Comparison of ENCODE assay signal across 8 cellular contexts in the genomic region with DNA sequence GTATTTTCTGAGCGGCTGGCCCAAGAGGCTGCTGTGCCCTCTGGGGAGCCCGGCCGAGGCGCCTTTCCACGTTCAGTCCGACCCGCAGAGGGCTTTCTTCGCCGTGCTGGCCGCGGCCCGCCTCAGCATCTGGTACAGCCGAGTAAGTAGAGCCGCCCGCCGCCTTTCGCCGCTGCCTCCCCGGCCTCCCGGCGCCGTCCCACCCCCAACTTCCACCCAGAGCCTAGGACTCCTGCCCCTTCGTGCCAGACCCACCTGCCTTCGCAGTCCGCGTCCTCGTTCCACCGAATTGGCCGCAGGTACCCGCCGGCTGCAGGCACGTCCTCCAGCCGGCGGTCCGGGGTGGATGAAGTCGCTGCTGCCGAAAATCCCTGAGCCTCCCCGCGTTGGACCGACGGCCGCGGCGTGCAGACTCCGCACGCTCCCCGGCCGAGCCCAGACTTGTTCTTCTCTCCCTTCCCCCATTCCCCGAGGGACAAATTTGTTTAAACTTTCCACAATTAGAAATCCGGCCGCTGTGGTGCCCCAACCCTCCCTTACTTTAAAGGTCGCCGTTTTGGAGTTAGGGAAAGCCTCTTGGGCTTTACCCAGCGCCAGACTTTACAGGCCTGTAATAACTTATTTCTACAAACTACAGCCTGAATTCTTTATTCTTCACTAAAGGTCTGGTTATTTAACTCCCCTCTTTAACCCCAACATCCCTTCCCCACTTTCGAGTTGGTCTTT. TPM values are rescaled to one million over a fixed set of nuclear protein-coding genes. Genes with fewer than 3 reads are reported as not detected.
DNase-seq lines count a peak whose midpoint lies in the region; ATAC-seq and TF ChIP-seq lines count a peak whose summit lies in the region.

No MANE protein-coding gene starts in this region.

- peak overlapping the region; percentile 80 for H2AFZ ChIP-seq in PC-3 (ENCODE audit: low read length)

- H3K9ac ChIP-seq in PC-3 (ENCODE audit: low read length) = peak overlapping the region; percentile 82

- H3K4me3 Mint-ChIP-seq in activated naive CD4-positive, alpha-beta T cell treated with anti-CD3 and anti-CD28 coated beads, Interleukin-2, amount 10 ng/mL, durations not matched to agents 7 days and 5 days = peak overlapping the region; percentile 98

- peaks cover 17% of the 10 kb centered on the region for H3K36me3 Mint-ChIP-seq in activated naive CD4-positive, alpha-beta T cell treated with anti-CD3 and anti-CD28 coated beads, Interleukin-2, amount 10 ng/mL, durations not matched to agents 7 days and 5 days

- no TSS peak for BruUV-seq in PC-3 (replicated peaks; lab: Mats Ljungman, UMichigan)

- DNase-seq in NOMO-1 (lab: John Stamatoyannopoulos, UW; ENCODE audit: unreplicated experiment in 2 of 2) = peak; percentile 4 to 8
- DNase-seq in NOMO-1 treated with DMSO at 0.1 percent for 48 hours (lab: John Stamatoyannopoulos, UW; ENCODE audit: unreplicated experiment) = no peak
- DNase-seq in PC-3 = peak; percentile 4
- DNase-seq in activated naive CD4-positive, alpha-beta T cell treated with anti-CD3 and anti-CD28 coated beads, Interleukin-2, amount 10 ng/mL, durations not matched to agents 7 days and 5 days = peak; percentile 61
- DNase-seq in globus pallidus (ENCODE audit: low spot score) = peak; percentile 42
- peak; percentile 30 for DNase-seq in omental fat pad (ENCODE audit: low spot score)
- DNase-seq in NCI-H2107 (lab: John Stamatoyannopoulos, UW) = no peak

- H3K4me3 ChIP-seq in PC-3 (ENCODE audit: low read length) = peak overlapping the region; percentile 76

- no peaks in the 10 kb centered on the region for H4K20me1 ChIP-seq in PC-3 (ENCODE audit: low read length)

- H3K36me3 ChIP-seq in PC-3 (ENCODE audit: low read depth, low read length) = no peaks in the 10 kb centered on the region

- no peak for TF ChIP-seq CTCF in PC-3 (conservative IDR thresholded peaks at IDR 0.05; ENCODE audit: low read depth, low read length)
- no peak for TF ChIP-seq CTCF in omental fat pad (IDR thresholded peaks at IDR 0.05)

- no peaks in the 10 kb centered on the region for H3K9me3 Mint-ChIP-seq in activated naive CD4-positive, alpha-beta T cell treated with anti-CD3 and anti-CD28 coated beads, Interleukin-2, amount 10 ng/mL, durations not matched to agents 7 days and 5 days

- H3K4me1 ChIP-seq in PC-3 (ENCODE audit: insufficient read depth, low read length) = peaks cover 47% of the 10 kb centered on the region

- peaks cover 92% of the 10 kb centered on the region for H3K79me2 ChIP-seq in PC-3 (ENCODE audit: low read length)

- CTCF ChIA-PET in PC-3 (lab: Charles Lee) = no interaction called here
- CTCF ChIA-PET in activated naive CD4-positive, alpha-beta T cell treated with anti-CD3 and anti-CD28 coated beads, Interleukin-2, amount 10 ng/mL, durations not matched to agents 7 days and 5 days (lab: Charles Lee) = interaction anchor here (1.0 to 2.4 kb wide), 2 partner anchors 29 to 179 kb away, joined by 3 to 9 read pairs; partner anchors contain the start of gene CD274

- peaks cover 56% of the 10 kb centered on the region for H3K4me1 Mint-ChIP-seq in activated naive CD4-positive, alpha-beta T cell treated with anti-CD3 and anti-CD28 coated beads, Interleukin-2, amount 10 ng/mL, durations not matched to agents 7 days and 5 days

- H3F3A ChIP-seq in PC-3 (ENCODE audit: low read length, unreplicated experiment) = no peaks in the 10 kb centered on the region

- peak overlapping the region; percentile 24 for H3K27ac ChIP-seq in PC-3 (ENCODE audit: low read length)

- no peaks in the 10 kb centered on the region for H3K27me3 Mint-ChIP-seq in activated naive CD4-positive, alpha-beta T cell treated with anti-CD3 and anti-CD28 coated beads, Interleukin-2, amount 10 ng/mL, durations not matched to agents 7 days and 5 days

- no peaks in the 10 kb centered on the region for H3K27me3 ChIP-seq in PC-3 (ENCODE audit: low read length)

- peak overlapping the region; percentile 100 for H3K4me2 ChIP-seq in PC-3 (ENCODE audit: low read length)

- intact Hi-C loops in PC-3 (cut with micrococcal nuclease) = loop anchor here (2.0 to 10.0 kb wide), 2 partner anchors 85 to 155 kb away; no protein-coding TSS in a partner anchor

- peak overlapping the region; percentile 95 for H3K27ac Mint-ChIP-seq in activated naive CD4-positive, alpha-beta T cell treated with anti-CD3 and anti-CD28 coated beads, Interleukin-2, amount 10 ng/mL, durations not matched to agents 7 days and 5 days

- ATAC-seq in HG03039 (IDR thresholded peaks at IDR 0.05; ENCODE audit: unreplicated experiment) (peak; percentile 11), PC-3 (peak; percentile 17), omental fat pad (ENCODE audit: low FRiP score) (peak; percentile 1)

- POLR2A ChIA-PET in PC-3 (lab: Charles Lee; ENCODE audit: unreplicated experiment) = no interaction called here

- H3K9me3 ChIP-seq in PC-3 (ENCODE audit: low read length) = no peaks in the 10 kb centered on the region

- H3K9me2 ChIP-seq in PC-3 (replicated peaks; ENCODE audit: low read length) = no peaks in the 10 kb centered on the region

RNA-seq across cellular contexts. Expression of gene RIC1, which starts 0.6 kb away (rescaled TPM):
- 13.3 and 16.0 TPM in 2 replicates for total RNA-seq in PC-3 (2014; rRNA removed)
- 10 to 100 TPM; 27.4 to 62.3 (median 36.1) TPM for total RNA-seq in omental fat pad

Comparison
In these comparisons a context has a peak if more than half of its experiments do, and no peak if none do; other contexts are left out.
1. DNase-seq: peak in NOMO-1 (2 of 2), PC-3 (single experiment), activated naive CD4-positive, alpha-beta T cell treated with anti-CD3 and anti-CD28 coated beads, Interleukin-2, amount 10 ng/mL, durations not matched to agents 7 days and 5 days (single experiment), globus pallidus (single experiment) and omental fat pad (single experiment); none in NOMO-1 treated with DMSO at 0.1 percent for 48 hours (single experiment) and NCI-H2107 (single experiment).
2. Peak in every context shown above with its lines, with median percentiles within 50 percentile points of each other: ATAC-seq.